Comparison of ENCODE assay signal across 16 cellular contexts in the genomic region with DNA sequence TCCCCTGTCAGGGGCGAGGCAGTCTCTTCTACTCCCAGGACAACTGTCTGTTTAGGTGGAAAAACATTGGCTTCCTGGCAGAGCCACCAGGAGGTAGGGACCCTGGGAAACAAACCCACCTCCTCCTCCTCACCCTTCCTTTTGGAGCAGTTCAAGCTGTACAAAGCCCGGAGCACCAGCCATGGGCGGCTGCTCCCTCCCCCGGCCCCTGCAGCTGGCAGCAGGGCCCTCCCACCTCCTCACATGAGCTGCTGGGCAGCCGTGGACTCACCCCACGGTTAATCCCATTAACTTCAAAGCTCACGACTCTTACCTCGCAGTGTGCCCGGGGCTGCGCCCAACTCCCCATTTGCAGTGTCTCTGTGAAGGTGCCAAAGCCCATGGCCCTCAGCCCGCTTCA. TPM values are rescaled to one million over a fixed set of nuclear protein-coding genes. Genes with fewer than 3 reads are reported as not detected.
DNase-seq lines count a peak whose midpoint lies in the region; ATAC-seq and TF ChIP-seq lines count a peak whose summit lies in the region.
"Had no signal": no experiment of that assay in that cellular context is flagged by ENCODE, and none has a peak within 500 bp of the region (broad histone marks: within the 10 kb centered on the region; RNA-seq: fewer than 3 reads in every experiment).

No MANE protein-coding gene starts in this region.

- H3K14ac ChIP-seq in neuronal stem cell (ENCODE audit: low read length) (peak overlapping the region; percentile 59), H9 (ENCODE audit: insufficient read depth, low read length) (no peak overlapping the region; the same call in 1 of the 2 replicates)

- H3K27ac Mint-ChIP-seq in chondrocyte (ENCODE audit: unreplicated experiment): no peak overlapping the region
- peak overlapping the region in 1 of 3 experiments; percentile 67; a peak in 1 of 7 replicates for H3K27ac Mint-ChIP-seq in H9
- H3K27ac Mint-ChIP-seq: CD14-positive monocyte; CD4-positive, alpha-beta memory T cell; GM23338 had no signal

- peak overlapping the region; percentile 81 for H3K18ac ChIP-seq in neuronal stem cell (ENCODE audit: low read length)
- H3K18ac ChIP-seq in H9 (ENCODE audit: insufficient read length, low read depth, low read length): no peak overlapping the region

- H2AK5ac ChIP-seq in neuronal stem cell (ENCODE audit: low read depth, low read length) (no peak overlapping the region), H9 (ENCODE audit: insufficient read length, low read length) (no peak overlapping the region)

- TF ChIP-seq CTCF in chondrocyte (IDR thresholded peaks at IDR 0.05): no peak
- TF ChIP-seq CTCF in H9 (conservative IDR thresholded peaks at IDR 0.05): no peak

- H2BK120ac ChIP-seq in neuronal stem cell (ENCODE audit: low read depth, low read length) (peak overlapping the region; percentile 35), H9 (ENCODE audit: low read depth, low read length, poor library complexity, severe bottlenecking) (no peak overlapping the region)

- H3K4ac ChIP-seq in neuronal stem cell (ENCODE audit: low read length) (no peak overlapping the region), H9 (ENCODE audit: low read depth, low read length) (no peak overlapping the region)

- H3K9me3 Mint-ChIP-seq in chondrocyte (ENCODE audit: low read depth): no peaks in the 10 kb centered on the region
- no peaks in the 10 kb centered on the region for H3K9me3 Mint-ChIP-seq in H9
- H3K9me3 Mint-ChIP-seq: GM23338 had no signal

- no peak overlapping the region for H2AFZ ChIP-seq in neuronal stem cell (ENCODE audit: low read length)
- no peak overlapping the region for H2AFZ ChIP-seq in H9 (ENCODE audit: low read length)
- H2AFZ ChIP-seq: GM23338 had no signal

- H3K4me2 ChIP-seq in BLaER1 treated with 17β-estradiol and CSF1 and Interleukin-3, amounts not matched to agents 10 nM and 100 nM: peak overlapping the region in 9 of 11 experiments; percentile 15 to 86 (median 70); a peak in 17 of 22 replicates
- H3K4me2 ChIP-seq in neuronal stem cell (ENCODE audit: insufficient read depth, low read length, poor library complexity, severe bottlenecking) (no peak overlapping the region), H9 (ENCODE audit: insufficient read depth, insufficient read length, low read length) (no peak overlapping the region)
- H3K4me2 ChIP-seq: GM23338 had no signal

- no peaks in the 10 kb centered on the region for H3K23me2 ChIP-seq in H9 (ENCODE audit: insufficient read length, low read depth, low read length, poor library complexity, severe bottlenecking)

- no peak overlapping the region for H4K5ac ChIP-seq in H9 (ENCODE audit: insufficient read length, low read depth, low read length)

- H3K36me3 ChIP-seq in BLaER1 treated with 17β-estradiol and CSF1 and Interleukin-3, amounts not matched to agents 10 nM and 100 nM: no peaks in the 10 kb centered on the region
- H3K36me3 ChIP-seq in neuronal stem cell (replicated peaks in 1 of 2; ENCODE audit: control insufficient read depth in 2 of 2, insufficient read depth in 2 of 2, low read length in 2 of 2): peaks cover 0 to 2% of the 10 kb centered on the region in 2 donors
- H3K36me3 ChIP-seq: BE2C, HAP-1 had no signal

- H3K4me1 ChIP-seq in BLaER1 treated with 17β-estradiol and CSF1 and Interleukin-3, amounts not matched to agents 10 nM and 100 nM: peaks cover 8 to 75% (median 65%) of the 10 kb centered on the region in 10 experiments; a peak in 16 of 20 replicates
- H3K4me1 ChIP-seq in neuronal stem cell (ENCODE audit: control insufficient read depth in 2 of 2, insufficient read depth in 1 of 2, low read depth in 1 of 2, low read length in 2 of 2) (peaks cover 12 to 19% of the 10 kb centered on the region in 2 donors), H9 (ENCODE audit: insufficient read depth, low read length) (no peaks in the 10 kb centered on the region; the same call in 1 of the 2 replicates)
- H3K4me1 ChIP-seq: BE2C, HAP-1 had no signal

- ATAC-seq in GM19463 (IDR thresholded peaks at IDR 0.05; ENCODE audit: unreplicated experiment): no peak
- ATAC-seq: GM23338 had no signal

- H4K8ac ChIP-seq in neuronal stem cell (ENCODE audit: low read depth, low read length) (no peak overlapping the region), H9 (replicated peaks; ENCODE audit: insufficient read length, low read depth, low read length) (no peak overlapping the region)

- H3K4me3 ChIP-seq in BLaER1 treated with 17β-estradiol and CSF1 and Interleukin-3, amounts not matched to agents 10 nM and 100 nM: no peak overlapping the region
- no peak overlapping the region for H3K4me3 ChIP-seq in neuronal stem cell (ENCODE audit: low read length in 2 of 2)
- H3K4me3 ChIP-seq: GM23338, HAP-1 had no signal

- H2BK15ac ChIP-seq in neuronal stem cell (ENCODE audit: low read length) (no peak overlapping the region), H9 (ENCODE audit: low read depth, low read length) (no peak overlapping the region)

- WGBS in neuronal stem cell (ENCODE audit: extremely low coverage in 2 of 2, insufficient read length in 2 of 2, insufficient replicate concordance in 1 of 2), 2 donors: no CpG with 5 or more reads among the region's 11 CpGs
- no CpG with 5 or more reads among the region's 11 CpGs for WGBS in H9 (ENCODE audit: extremely low coverage, insufficient read length, low lambda C conversion rate)

- no peak overlapping the region for H3K27ac ChIP-seq in BLaER1 treated with 17β-estradiol and CSF1 and Interleukin-3, amounts not matched to agents 10 nM and 100 nM
- no peak overlapping the region for H3K27ac ChIP-seq in neuronal stem cell (replicated peaks; ENCODE audit: low read length)
- H3K27ac ChIP-seq in H9 (ENCODE audit: insufficient read length, low read depth, low read length): no peak overlapping the region

- H4K91ac ChIP-seq in neuronal stem cell (ENCODE audit: low read depth, low read length, poor library complexity) (no peak overlapping the region), H9 (ENCODE audit: insufficient read length, low read depth, low read length) (no peak overlapping the region)

- no peaks in the 10 kb centered on the region; a peak in 1 of 22 replicates for H4K20me1 ChIP-seq in BLaER1 treated with 17β-estradiol and CSF1 and Interleukin-3, amounts not matched to agents 10 nM and 100 nM
- no peaks in the 10 kb centered on the region for H4K20me1 ChIP-seq in H9 (ENCODE audit: control insufficient read depth, insufficient read depth, insufficient read length)

- H3K4me3 Mint-ChIP-seq in chondrocyte (ENCODE audit: unreplicated experiment) (no peak overlapping the region), H9 (no peak overlapping the region)
- H3K4me3 Mint-ChIP-seq: CD14-positive monocyte; CD4-positive, alpha-beta memory T cell; GM23338 had no signal

- no peaks in the 10 kb centered on the region for H3K79me2 ChIP-seq in H9 (ENCODE audit: insufficient read depth, low read length)

- H3K9me3 ChIP-seq in BLaER1 treated with 17β-estradiol and CSF1 and Interleukin-3, amounts not matched to agents 10 nM and 100 nM (replicated peaks in 1 of 11): no peaks in the 10 kb centered on the region
- H3K9me3 ChIP-seq in neuronal stem cell (replicated peaks in 1 of 2; ENCODE audit: control insufficient read depth in 2 of 2, insufficient read depth in 1 of 2, low read depth in 1 of 2, low read length in 2 of 2) (peaks cover 0 to 4% of the 10 kb centered on the region in 2 donors), H9 (ENCODE audit: control insufficient read depth, low read depth, low read length) (no peaks in the 10 kb centered on the region)
- H3K9me3 ChIP-seq: BE2C, HAP-1 had no signal

- no peaks in the 10 kb centered on the region for H3K27me3 Mint-ChIP-seq in chondrocyte (ENCODE audit: low read depth)
- peaks cover 14% of the 10 kb centered on the region for H3K27me3 Mint-ChIP-seq in H9 (ENCODE audit: low read depth)

- H3K56ac ChIP-seq in H9 (ENCODE audit: insufficient read length, low read depth, low read length): no peak overlapping the region

- no peak overlapping the region for H3K23ac ChIP-seq in neuronal stem cell (ENCODE audit: low read depth, low read length, poor library complexity)
- H3K23ac ChIP-seq in H9 (ENCODE audit: insufficient read length, low read depth, low read length): no peak overlapping the region

- H3K27me3 ChIP-seq in BLaER1 treated with 17β-estradiol and CSF1 and Interleukin-3, amounts not matched to agents 10 nM and 100 nM: peaks cover 0 to 6% (median 0%) of the 10 kb centered on the region in 11 experiments; a peak in 1 of 22 replicates
- H3K27me3 ChIP-seq in neuronal stem cell (ENCODE audit: control insufficient read depth in 3 of 3, insufficient read depth in 3 of 3, low read depth in 1 of 3, low read length in 3 of 3) (no peaks in the 10 kb centered on the region), H9 (ENCODE audit: insufficient read depth, low read length) (no peaks in the 10 kb centered on the region)
- H3K27me3 ChIP-seq: BE2C had no signal

- H2BK20ac ChIP-seq in H9 (ENCODE audit: low read depth, low read length, poor library complexity, severe bottlenecking): no peak overlapping the region

- DNase-seq in chondrocyte (ENCODE audit: low spot score): peak; percentile 40
- no peak for DNase-seq in neuronal stem cell (ENCODE audit: low spot score)
- DNase-seq in H9: no peak
- DNase-seq in NCI-H1048 (lab: John Stamatoyannopoulos, UW): no peak
- DNase-seq: ACHN; BE2C; CD4-positive, alpha-beta memory T cell; DMS153; DMS79; GDM1 had no signal

- H3K4me1 Mint-ChIP-seq in chondrocyte (ENCODE audit: low read depth) (peaks cover 9% of the 10 kb centered on the region), H9 (peaks cover 14 to 18% of the 10 kb centered on the region in 2 experiments)
- H3K4me1 Mint-ChIP-seq: CD14-positive monocyte; CD4-positive, alpha-beta memory T cell had no signal

- H3K9ac ChIP-seq in BLaER1 treated with 17β-estradiol and CSF1 and Interleukin-3, amounts not matched to agents 10 nM and 100 nM: peak overlapping the region in 3 of 11 experiments; percentile 12 to 29 (median 29); a peak in 2 of 22 replicates
- H3K9ac ChIP-seq in neuronal stem cell (ENCODE audit: low read depth, low read length, poor library complexity) (no peak overlapping the region), H9 (ENCODE audit: extremely low read depth, insufficient read length, low read length) (no peak overlapping the region)

- H2BK5ac ChIP-seq in neuronal stem cell (ENCODE audit: low read length): peak overlapping the region; percentile 30
- no peak overlapping the region for H2BK5ac ChIP-seq in H9 (ENCODE audit: insufficient read length, low read length)

- H3K36me3 Mint-ChIP-seq in chondrocyte (ENCODE audit: low read depth): no peaks in the 10 kb centered on the region
- no peaks in the 10 kb centered on the region for H3K36me3 Mint-ChIP-seq in H9 (ENCODE audit: insufficient read depth in 1 of 3, low read depth in 3 of 3)
- H3K36me3 Mint-ChIP-seq: CD14-positive monocyte; CD4-positive, alpha-beta memory T cell had no signal

- H3K79me1 ChIP-seq in neuronal stem cell (ENCODE audit: low read depth, low read length): peaks cover 2% of the 10 kb centered on the region
- H3K79me1 ChIP-seq in H9 (ENCODE audit: insufficient read depth, low read depth, low read length, poor library complexity, severe bottlenecking): no peaks in the 10 kb centered on the region

- H2BK12ac ChIP-seq in neuronal stem cell (ENCODE audit: low read length): peak overlapping the region; percentile 51
- H2BK12ac ChIP-seq in H9 (ENCODE audit: insufficient read length, low read depth, low read length): no peak overlapping the region

- no peak overlapping the region for H3T11ph ChIP-seq in H9 (ENCODE audit: low read length)

RNA-seq across cellular contexts. Expression of a gene that starts 48.7 kb away (rescaled TPM):
- total RNA-seq in chondrocyte (0.48 to 1.1 TPM (median 0.99 TPM) in 3 replicates), H9 (2021) (3.0 and 3.2 TPM in 2 replicates)
- 10.2 TPM for polyA plus RNA-seq in neuronal stem cell (2013, experiment 1 of 2)
- 10.4 TPM for polyA plus RNA-seq in neuronal stem cell (2013, experiment 2 of 2)
- total RNA-seq: HT-29 had no signal
- polyA plus RNA-seq: CD14-positive monocyte had no signal

Comparison
In these comparisons a context has a peak if more than half of its experiments do, and no peak if none do; other contexts are left out.
1. H3K4me2 ChIP-seq: peak in BLaER1 treated with 17β-estradiol and CSF1 and Interleukin-3, amounts not matched to agents 10 nM and 100 nM (9 of 11); none in neuronal stem cell (single experiment) and H9 (single experiment).